In genomic region chr5:56658972-56659371, GRCh38 we compare ENCODE assay signal across 24 cellular contexts.
DNase-seq lines count a peak whose midpoint lies in the region; ATAC-seq, FAIRE-seq and TF ChIP-seq lines count a peak whose summit lies in the region.
"Had no signal": no experiment of that assay in that cellular context is flagged by ENCODE, and none has a peak within 500 bp of the region (broad histone marks: within the 10 kb centered on the region; RNA-seq: fewer than 3 reads in every experiment).

No MANE protein-coding gene starts in this region.

- H3K27ac Mint-ChIP-seq in CD4-positive, CD25-positive, alpha-beta regulatory T cell = peak overlapping the region in 2 of 3 donors; percentile 56 to 64
- H3K27ac Mint-ChIP-seq: activated B cell treated with CpG ODN at 0.5 μM for 24 hours; activated CD4-positive, alpha-beta memory T cell treated with anti-CD3 and anti-CD28 coated beads for 36 hours had no signal

- H3K9me3 Mint-ChIP-seq in CD4-positive, CD25-positive, alpha-beta regulatory T cell = peaks cover 0 to 6% (median 0%) of the 10 kb centered on the region in 7 donors
- H3K9me3 Mint-ChIP-seq: activated B cell treated with CpG ODN at 0.5 μM for 24 hours; activated CD4-positive, alpha-beta memory T cell treated with anti-CD3 and anti-CD28 coated beads for 36 hours; nephron had no signal

- no peaks in the 10 kb centered on the region for H3K27me3 ChIP-seq in CD4-positive, CD25-positive, alpha-beta regulatory T cell (ENCODE audit: control insufficient read depth, insufficient read depth, low read length)
- H3K27me3 ChIP-seq in RWPE2 (ENCODE audit: insufficient read depth, poor library complexity, severe bottlenecking) (no peaks in the 10 kb centered on the region), WERI-Rb-1 (ENCODE audit: insufficient read depth, low read depth, severe bottlenecking) (no peaks in the 10 kb centered on the region)
- H3K27me3 ChIP-seq: heart left ventricle, left lung, sigmoid colon, upper lobe of right lung had no signal

- H3K4me1 Mint-ChIP-seq in CD4-positive, CD25-positive, alpha-beta regulatory T cell = peaks cover 12 to 46% (median 32%) of the 10 kb centered on the region in 4 donors
- H3K4me1 Mint-ChIP-seq: nephron had no signal

- no peaks in the 10 kb centered on the region for H3K36me3 ChIP-seq in CD4-positive, CD25-positive, alpha-beta regulatory T cell (ENCODE audit: control insufficient read depth, insufficient read depth, low read length)
- H3K36me3 ChIP-seq in RWPE2 (ENCODE audit: low read depth) (no peaks in the 10 kb centered on the region), WERI-Rb-1 (no peaks in the 10 kb centered on the region)
- H3K36me3 ChIP-seq: heart left ventricle, left lung, sigmoid colon, upper lobe of right lung had no signal

- peaks cover 7% of the 10 kb centered on the region for H3K4me1 ChIP-seq in CD4-positive, CD25-positive, alpha-beta regulatory T cell (ENCODE audit: control insufficient read depth, insufficient read depth, low read length, poor library complexity, severe bottlenecking)
- H3K4me1 ChIP-seq in RWPE2 (ENCODE audit: insufficient read depth, poor library complexity, severe bottlenecking) = peaks cover 3% of the 10 kb centered on the region
- H3K4me1 ChIP-seq: sigmoid colon, upper lobe of right lung had no signal

- no peak overlapping the region for H3K4me3 ChIP-seq in CD4-positive, CD25-positive, alpha-beta regulatory T cell (ENCODE audit: low read depth, low read length)
- H3K4me3 ChIP-seq in RWPE2 (ENCODE audit: severe bottlenecking) = no peak overlapping the region
- no peak overlapping the region for H3K4me3 ChIP-seq in WERI-Rb-1 (ENCODE audit: low read depth, low read length)
- H3K4me3 ChIP-seq: coronary artery, heart left ventricle, left lung, sigmoid colon, upper lobe of right lung had no signal

- no peak for ATAC-seq in CD4-positive, CD25-positive, alpha-beta regulatory T cell (ENCODE audit: low read depth in 2 of 2)
- ATAC-seq in HG03066 (IDR thresholded peaks at IDR 0.05; ENCODE audit: low read depth, unreplicated experiment) (peak; percentile 60), RWPE2 (ENCODE audit: low read depth) (peak; percentile 67), esophagus mucosa (peak; percentile 82), left colon (no peak)
- ATAC-seq: heart left ventricle, HepG2, left lung, upper lobe of right lung had no signal

- no peak overlapping the region for H3K4me3 Mint-ChIP-seq in CD4-positive, CD25-positive, alpha-beta regulatory T cell
- H3K4me3 Mint-ChIP-seq: activated B cell treated with CpG ODN at 0.5 μM for 24 hours; activated CD4-positive, alpha-beta memory T cell treated with anti-CD3 and anti-CD28 coated beads for 36 hours; nephron had no signal

- TF ChIP-seq CTCF in RWPE2 (IDR thresholded peaks at IDR 0.05; ENCODE audit: poor library complexity, severe bottlenecking) = no peak
- no peak for TF ChIP-seq CTCF in WERI-Rb-1 (IDR thresholded peaks at IDR 0.05; ENCODE audit: low read depth, low read length)

- H3K27ac ChIP-seq in CD4-positive, CD25-positive, alpha-beta regulatory T cell (ENCODE audit: insufficient read depth, low read length, poor library complexity, severe bottlenecking) = no peak overlapping the region
- H3K27ac ChIP-seq in RWPE2 (ENCODE audit: poor library complexity, severe bottlenecking) (no peak overlapping the region), WERI-Rb-1 (no peak overlapping the region)
- H3K27ac ChIP-seq: coronary artery, heart left ventricle, left lung, sigmoid colon, upper lobe of right lung had no signal

- no peak for FAIRE-seq in HTR-8/SVneo (lab: Jason Lieb, UNC)
- FAIRE-seq: HepG2 had no signal

- no peak for DNase-seq in CD4-positive, CD25-positive, alpha-beta regulatory T cell
- DNase-seq in RWPE2 (ENCODE audit: low spot score) (no peak), HTR-8/SVneo (ENCODE audit: insufficient read length, low spot score) (no peak), WERI-Rb-1 (no peak), left colon (no peak)
- no peak for DNase-seq in effector CD4-positive, alpha-beta T cell
- DNase-seq: 8988T; activated B cell treated with CpG ODN at 0.5 μM for 24 hours; activated CD4-positive, alpha-beta memory T cell treated with anti-CD3 and anti-CD28 coated beads for 36 hours; activated T-cell treated with anti-CD3 and anti-CD28 coated beads for 4 hours; HCEC 1CT; heart left ventricle; left lung; NCI-H1436 treated with DMSO at 0.1 percent for 48 hours; NCI-H510A; sigmoid colon; stimulated activated CD8-positive, alpha-beta memory T cell treated with anti-CD3 and anti-CD28 coated beads, Interleukin-4, amount 100 ng/mL, for 48 hours; T1000; upper lobe of right lung had no signal

- H3K36me3 Mint-ChIP-seq in CD4-positive, CD25-positive, alpha-beta regulatory T cell = no peaks in the 10 kb centered on the region
- H3K36me3 Mint-ChIP-seq: activated CD4-positive, alpha-beta memory T cell treated with anti-CD3 and anti-CD28 coated beads for 36 hours had no signal

- H3K9me3 ChIP-seq in CD4-positive, CD25-positive, alpha-beta regulatory T cell (ENCODE audit: control insufficient read depth in 2 of 2, low read length in 2 of 2) = no peaks in the 10 kb centered on the region
- H3K9me3 ChIP-seq in RWPE2 (ENCODE audit: severe bottlenecking) = no peaks in the 10 kb centered on the region
- H3K9me3 ChIP-seq in WERI-Rb-1 (ENCODE audit: severe bottlenecking) = no peaks in the 10 kb centered on the region
- H3K9me3 ChIP-seq: heart left ventricle, left lung, sigmoid colon, upper lobe of right lung had no signal

- intact Hi-C loops in left colon (cut with DNase I, micrococcal nuclease) = no loop called here

- no peaks in the 10 kb centered on the region for H3K27me3 Mint-ChIP-seq in CD4-positive, CD25-positive, alpha-beta regulatory T cell
- H3K27me3 Mint-ChIP-seq: activated B cell treated with CpG ODN at 0.5 μM for 24 hours; activated CD4-positive, alpha-beta memory T cell treated with anti-CD3 and anti-CD28 coated beads for 36 hours had no signal

Comparison
In these comparisons a context has a peak if more than half of its experiments do, and no peak if none do; other contexts are left out.
1. ATAC-seq: peak in HG03066 (single experiment), RWPE2 (single experiment) and esophagus mucosa (single experiment); none in CD4-positive, CD25-positive, alpha-beta regulatory T cell (0 of 2) and left colon (single experiment).